Comparison of ENCODE assay signal across 9 cellular contexts in genomic region chr15:76335129-76335850, GRCh38. TPM values are rescaled to one million over a fixed set of nuclear protein-coding genes. Genes with fewer than 3 reads are reported as not detected.
A peak's percentile ranks its signal among the peaks of the same experiment; 100 is the strongest.
DNase-seq lines count a peak whose midpoint lies in the region; ATAC-seq, FAIRE-seq and TF ChIP-seq lines count a peak whose summit lies in the region.
"Had no signal": no experiment of that assay in that cellular context is flagged by ENCODE, and none has a peak within 500 bp of the region (broad histone marks: within the 10 kb centered on the region; RNA-seq: fewer than 3 reads in every experiment).

No MANE protein-coding gene starts in this region.

- TF ChIP-seq CTCF in GM12875 (IDR thresholded peaks at IDR 0.05; ENCODE audit: borderline replicate concordance, insufficient read depth, low read depth, low read length), result no peak
- TF ChIP-seq CTCF in PC-3 (conservative IDR thresholded peaks at IDR 0.05; ENCODE audit: low read depth, low read length), result no peak
- no peak for TF ChIP-seq CTCF in endothelial cell of umbilical vein (IDR thresholded peaks at IDR 0.05; ENCODE audit: extremely low read depth in 1 of 2, insufficient read depth in 1 of 2, low read depth in 1 of 2, low read length in 2 of 2)
- no peak for TF ChIP-seq CTCF in retinal pigment epithelial cell (conservative IDR thresholded peaks at IDR 0.05; ENCODE audit: low read depth, low read length)
- no peak for TF ChIP-seq CTCF in pancreas (IDR thresholded peaks at IDR 0.05)

- H2AFZ ChIP-seq in PC-3 (ENCODE audit: low read length) (peak overlapping the region; percentile 79), endothelial cell of umbilical vein (ENCODE audit: low read depth, low read length) (no peak overlapping the region)

- H3K4me3 ChIP-seq in GM12875 (ENCODE audit: low read depth, low read length) (peak overlapping the region; percentile 62), PC-3 (ENCODE audit: low read length) (peak overlapping the region; percentile 75), endothelial cell of umbilical vein (replicated peaks in 1 of 3; ENCODE audit: insufficient read depth in 1 of 3, low read depth in 1 of 3, low read length in 3 of 3) (no peak overlapping the region), retinal pigment epithelial cell (ENCODE audit: low read length) (peak overlapping the region; percentile 18), pancreas (no peak overlapping the region)
- H3K4me3 ChIP-seq: body of pancreas had no signal

- CTCF ChIA-PET in PC-3 (lab: Charles Lee) (no interaction called here), endothelial cell of umbilical vein (lab: Charles Lee) (interaction anchor here (0.6 to 1.9 kb wide), 5 partner anchors 16 to 99 kb away, joined by 3 to 6 read pairs (median 3); no protein-coding TSS in a partner anchor)

- H3K27me3 ChIP-seq in PC-3 (ENCODE audit: low read length) (no peaks in the 10 kb centered on the region), endothelial cell of umbilical vein (ENCODE audit: control insufficient read depth in 2 of 2, insufficient read depth in 2 of 2, low read length in 2 of 2) (peaks cover 42 to 62% of the 10 kb centered on the region in 2 experiments), pancreas (peaks cover 0 to 49% (median 15%) of the 10 kb centered on the region in 4 donors)

- H3K4me1 ChIP-seq in PC-3 (ENCODE audit: insufficient read depth, low read length) (peaks cover 15% of the 10 kb centered on the region), endothelial cell of umbilical vein (ENCODE audit: control insufficient read depth, extremely low read depth, insufficient read depth, low read length) (peaks cover 20% of the 10 kb centered on the region), pancreas (peaks cover 0 to 16% (median 0%) of the 10 kb centered on the region in 3 donors)

- POLR2A ChIA-PET in PC-3 (lab: Charles Lee; ENCODE audit: unreplicated experiment) (interaction anchor here (0.6 kb wide), 1 partner anchor 62 kb away, joined by 7 read pairs; no protein-coding TSS in a partner anchor), endothelial cell of umbilical vein (lab: Charles Lee) (no interaction called here)

- TF ChIP-seq POLR2A in endothelial cell of umbilical vein (IDR thresholded peaks at IDR 0.05; ENCODE audit: low read depth, low read length), result no peak

- H3K27ac ChIP-seq in PC-3 (ENCODE audit: low read length) (peak overlapping the region; percentile 76), endothelial cell of umbilical vein (ENCODE audit: insufficient read depth, low read depth, low read length) (no peak overlapping the region), pancreas (no peak overlapping the region)
- H3K27ac ChIP-seq: body of pancreas had no signal

- no TSS peak for BruUV-seq in PC-3 (replicated peaks; lab: Mats Ljungman, UMichigan)
- no TSS peak for BruUV-seq in endothelial cell of umbilical vein (replicated peaks; lab: Mats Ljungman, UMichigan)

- 18 to 20% methylated on average over 44 to 45 of the region's 45 CpGs for WGBS in pancreas, 2 donors

- FAIRE-seq in endothelial cell of umbilical vein (lab: Jason Lieb, UNC) (peak; percentile 67), pancreas (lab: Jason Lieb, UNC) (no peak)

- intact Hi-C loops in PC-3 (cut with micrococcal nuclease) (loop anchor here (5.0 to 10.0 kb wide), 2 partner anchors 138 to 530 kb away; no protein-coding TSS in a partner anchor), endothelial cell of umbilical vein (cut with micrococcal nuclease) (no loop called here), pancreas (cut with DNase I) (no loop called here)

- no peaks in the 10 kb centered on the region for H3K9me2 ChIP-seq in PC-3 (replicated peaks; ENCODE audit: low read length)

- no peaks in the 10 kb centered on the region for H3K9me1 ChIP-seq in endothelial cell of umbilical vein (replicated peaks; ENCODE audit: control insufficient read depth, extremely low read depth, insufficient read depth, low read length)

- H3K4me2 ChIP-seq in PC-3 (ENCODE audit: low read length) (peak overlapping the region; percentile 94), endothelial cell of umbilical vein (ENCODE audit: insufficient read depth, low read length) (peak overlapping the region; percentile 63)

- DNase-seq in PC-3, result no peak
- DNase-seq in endothelial cell of umbilical vein (ENCODE audit: low read depth, low spot score), result no peak
- DNase-seq in retinal pigment epithelial cell (ENCODE audit: low read depth), result no peak
- no peak for DNase-seq in islet precursor cell
- DNase-seq in pancreas, result no peak
- DNase-seq in iPS-NIHi7 (ENCODE audit: extremely low spot score), result no peak
- DNase-seq: body of pancreas had no signal

- peak overlapping the region; percentile 80 for H3K9ac ChIP-seq in PC-3 (ENCODE audit: low read length)
- no peak overlapping the region for H3K9ac ChIP-seq in endothelial cell of umbilical vein (replicated peaks; ENCODE audit: extremely low read depth, insufficient read depth, low read length)

- H3K9me3 ChIP-seq in PC-3 (ENCODE audit: low read length) (no peaks in the 10 kb centered on the region), endothelial cell of umbilical vein (replicated peaks; ENCODE audit: control insufficient read depth, insufficient read depth, low read length) (no peaks in the 10 kb centered on the region), pancreas (no peaks in the 10 kb centered on the region)
- H3K9me3 ChIP-seq: body of pancreas had no signal

- dilution Hi-C loops in endothelial cell of umbilical vein (cut with MboI; ENCODE audit: extremely low pct_ligation_motif_present, low sequenced_read_pairs), result no loop called here

- ATAC-seq in PC-3 (no peak), pancreas (no peak)
- ATAC-seq: body of pancreas, right cardiac atrium had no signal

- H3K79me2 ChIP-seq in PC-3 (ENCODE audit: low read length) (peaks cover 14% of the 10 kb centered on the region), endothelial cell of umbilical vein (ENCODE audit: control insufficient read depth, insufficient read depth, low read length) (no peaks in the 10 kb centered on the region)

- H3K36me3 ChIP-seq in PC-3 (ENCODE audit: low read depth, low read length) (no peaks in the 10 kb centered on the region), endothelial cell of umbilical vein (ENCODE audit: control insufficient read depth in 2 of 2, extremely low read depth in 1 of 2, insufficient read depth in 2 of 2, low read length in 2 of 2) (no peaks in the 10 kb centered on the region), pancreas (no peaks in the 10 kb centered on the region)

- H4K20me1 ChIP-seq in PC-3 (ENCODE audit: low read length) (no peaks in the 10 kb centered on the region), endothelial cell of umbilical vein (replicated peaks; ENCODE audit: control insufficient read depth, extremely low read depth, insufficient read depth, low read length) (no peaks in the 10 kb centered on the region)

- no peaks in the 10 kb centered on the region for H3F3A ChIP-seq in PC-3 (ENCODE audit: low read length, unreplicated experiment)

TF ChIP-seq in endothelial cell of umbilical vein, 7 proteins besides CTCF, POLR2A, EP300 and RAD21:
- TF ChIP-seq POLR2AphosphoS5 (IDR thresholded peaks at IDR 0.05; ENCODE audit: insufficient read depth, low read depth, low read length) (no peak), EZH2 (IDR thresholded peaks at IDR 0.05; ENCODE audit: borderline replicate concordance, low read depth, low read length, severe bottlenecking) (peak; percentile 76)

RNA-seq across cellular contexts. Expression of gene ISL2, which starts 1.3 kb away (rescaled TPM):
- total RNA-seq in PC-3 (2014; rRNA removed), result 3.6 and 6.3 TPM in 2 replicates
- total RNA-seq in endothelial cell of umbilical vein, result not detected in 2 replicates
- polyA plus RNA-seq in endothelial cell of umbilical vein, result 0.05 and 0.10 TPM in 2 replicates
- 0.06 TPM in 1 of 2 replicates, not detected in the other for polyA plus RNA-seq in endothelial cell of umbilical vein (2011; cell fraction: cytosol; rRNA removed)
- 0.34 TPM in 1 of 2 replicates, not detected in the other for polyA plus RNA-seq in endothelial cell of umbilical vein (2011; cell fraction: nucleus; rRNA removed)
- not detected in 2 replicates for polyA plus RNA-seq in endothelial cell of umbilical vein (2012)
- polyA minus RNA-seq in endothelial cell of umbilical vein, result 0.11 TPM in 1 of 2 replicates, not detected in the other
- polyA minus RNA-seq in endothelial cell of umbilical vein (2011; cell fraction: cytosol; rRNA and poly(A)+ RNA removed), result 4.2 TPM
- not detected in 2 replicates for polyA minus RNA-seq in endothelial cell of umbilical vein (2011; cell fraction: nucleus; rRNA and poly(A)+ RNA removed)
- under 1 TPM in 1 of 6 donors, not detected in 5; 0.41 TPM for total RNA-seq in pancreas
- polyA plus RNA-seq in pancreas, result under 1 TPM; 0.11 to 0.16 TPM
- total RNA-seq: body of pancreas, right cardiac atrium had no signal

RNA-seq across cellular contexts. Expression of gene ETFA, which starts 24.0 kb away (rescaled TPM):
- total RNA-seq in PC-3 (2014; rRNA removed), result 128 and 160 TPM in 2 replicates
- total RNA-seq in endothelial cell of umbilical vein, result 116 and 123 TPM in 2 replicates
- 75.8 and 102 TPM in 2 replicates for polyA plus RNA-seq in endothelial cell of umbilical vein
- polyA plus RNA-seq in endothelial cell of umbilical vein (2011; cell fraction: cytosol; rRNA removed), result 137 and 154 TPM in 2 replicates
- 85.8 and 105 TPM in 2 replicates for polyA plus RNA-seq in endothelial cell of umbilical vein (2011; cell fraction: nucleus; rRNA removed)
- polyA plus RNA-seq in endothelial cell of umbilical vein (2012), result 162 and 177 TPM in 2 replicates
- 93.1 and 110 TPM in 2 replicates for polyA minus RNA-seq in endothelial cell of umbilical vein
- polyA minus RNA-seq in endothelial cell of umbilical vein (2011; cell fraction: cytosol; rRNA and poly(A)+ RNA removed), result 143 TPM
- 45.3 and 59.5 TPM in 2 replicates for polyA minus RNA-seq in endothelial cell of umbilical vein (2011; cell fraction: nucleus; rRNA and poly(A)+ RNA removed)
- total RNA-seq in pancreas, result 10 to 100 TPM; 35.6 to 51.2 (median 42.6) TPM
- 10 to 100 TPM; 27.5 to 44.1 TPM for polyA plus RNA-seq in pancreas

Comparison
In these comparisons a context has a peak if more than half of its experiments do, and no peak if none do; other contexts are left out.
1. H3K4me3 ChIP-seq: peak in GM12875 (single experiment), PC-3 (single experiment) and retinal pigment epithelial cell (single experiment); none in endothelial cell of umbilical vein (0 of 3) and pancreas (0 of 4).